ENCODE assay signal across 14 cellular contexts in the genomic region with DNA sequence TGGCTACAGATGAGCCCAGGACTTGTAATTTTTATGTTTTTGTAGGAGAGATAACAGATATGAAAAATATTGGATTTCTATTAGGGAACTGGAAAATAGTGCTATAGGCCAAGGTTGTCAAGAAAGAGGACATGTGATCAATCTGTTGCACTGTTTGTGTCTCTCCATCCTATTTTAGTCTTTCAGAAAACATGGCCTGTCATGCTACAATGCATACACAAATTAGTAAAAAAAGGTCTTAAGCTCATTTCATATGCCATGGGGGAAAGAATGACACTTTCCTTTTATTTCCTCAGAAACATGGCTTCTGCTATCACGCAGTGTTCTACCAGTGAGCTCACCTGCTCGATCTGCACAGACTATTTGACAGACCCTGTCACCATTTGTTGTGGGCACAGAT. TPM values are rescaled to one million over a fixed set of nuclear protein-coding genes. Genes with fewer than 3 reads are reported as not detected.
"Had no signal": no experiment of that assay in that cellular context is flagged by ENCODE, and none has a peak within 500 bp of the region (broad histone marks: within the 10 kb centered on the region; RNA-seq: fewer than 3 reads in every experiment).

A gene with protein sequence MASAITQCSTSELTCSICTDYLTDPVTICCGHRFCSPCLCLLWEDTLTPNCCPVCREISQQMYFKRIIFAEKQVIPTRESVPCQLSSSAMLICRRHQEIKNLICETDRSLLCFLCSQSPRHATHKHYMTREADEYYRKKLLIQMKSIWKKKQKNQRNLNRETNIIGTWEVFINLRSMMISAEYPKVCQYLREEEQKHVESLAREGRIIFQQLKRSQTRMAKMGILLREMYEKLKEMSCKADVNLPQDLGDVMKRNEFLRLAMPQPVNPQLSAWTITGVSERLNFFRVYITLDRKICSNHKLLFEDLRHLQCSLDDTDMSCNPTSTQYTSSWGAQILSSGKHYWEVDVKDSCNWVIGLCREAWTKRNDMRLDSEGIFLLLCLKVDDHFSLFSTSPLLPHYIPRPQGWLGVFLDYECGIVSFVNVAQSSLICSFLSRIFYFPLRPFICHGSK (plus strand): TSS at position 301 of the 400 bp plus-strand sequence. CDS start 0 bp downstream, at position 301.

RNA-seq across cellular contexts. Expression of the gene that starts here (rescaled TPM):
- total RNA-seq: stomach, subcutaneous adipose tissue, suprapubic skin, temporal lobe, thoracic aorta, thyroid gland, tibial nerve, transverse colon, upper lobe of left lung, upper lobe of right lung, ureter, urinary bladder, uterus, vagina had no signal
